ENCODE assay signal across 8 cellular contexts in the genomic region with DNA sequence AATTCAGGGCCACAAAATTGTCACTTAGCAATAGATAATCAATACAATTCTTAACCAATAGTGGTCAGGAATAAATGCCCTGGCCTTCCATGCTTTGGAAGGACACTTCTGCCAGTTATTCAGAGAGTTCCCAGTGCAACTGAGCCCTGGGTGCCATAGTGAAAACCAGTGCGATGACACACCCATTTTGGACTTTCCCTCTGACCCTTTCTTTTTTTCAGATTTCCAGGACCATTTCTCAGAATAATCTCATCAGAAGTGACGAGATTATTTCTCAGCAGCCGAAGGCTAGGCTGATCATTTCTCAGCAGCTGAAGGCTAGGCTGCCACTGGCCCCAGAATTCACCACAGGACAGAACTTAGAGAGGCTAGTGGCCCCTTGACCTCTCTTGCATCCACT.
"Had no signal": no experiment of that assay in that cellular context is flagged by ENCODE, and none has a peak within 500 bp of the region (broad histone marks: within the 10 kb centered on the region; RNA-seq: fewer than 3 reads in every experiment).

No MANE protein-coding gene starts in this region.

- FAIRE-seq: G401.6, GM12878, GM12891, GM12892, GM18507, GM19239 had no signal

- ATAC-seq: GM12878 had no signal

- H3K4me3 ChIP-seq: GM12878 had no signal

- DNase-seq: GDM1, GF-D8 had no signal
